Comparison of ENCODE assay signal across 20 cellular contexts in the genomic region with DNA sequence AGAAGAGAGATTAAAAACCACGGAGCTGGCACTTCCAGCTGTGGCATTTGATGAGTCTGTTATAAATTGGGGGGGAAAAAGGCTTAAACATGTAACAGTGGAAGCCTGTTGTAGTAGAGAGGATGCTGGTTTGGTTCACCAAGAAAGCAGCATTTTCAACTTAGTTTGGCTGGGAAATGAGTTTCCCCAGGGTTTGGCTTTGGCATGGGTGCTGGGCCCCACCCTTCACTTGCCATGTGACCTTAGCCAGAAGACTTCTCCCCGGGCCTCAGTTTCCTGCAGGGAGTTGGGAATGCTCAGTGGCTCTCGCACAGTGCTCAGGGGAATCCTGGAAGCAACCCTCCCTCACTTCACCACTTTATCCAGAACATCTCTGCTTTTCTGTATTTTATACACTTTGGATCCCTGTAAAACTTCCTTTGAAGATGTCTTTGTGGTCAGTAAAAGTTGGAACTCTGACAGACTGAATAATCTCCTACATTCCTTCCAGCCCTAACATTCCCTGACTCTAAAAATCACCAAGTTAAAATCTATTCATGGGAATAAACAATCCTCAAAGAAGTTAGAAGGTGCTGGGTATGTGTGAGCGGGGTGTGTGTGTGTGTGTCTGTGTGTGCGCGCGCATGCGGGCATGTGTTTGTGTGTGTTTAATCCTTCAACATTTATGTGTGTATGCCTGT.
A peak's percentile ranks its signal among the peaks of the same experiment; 100 is the strongest.
DNase-seq lines count a peak whose midpoint lies in the region; ATAC-seq, FAIRE-seq and TF ChIP-seq lines count a peak whose summit lies in the region.
"Had no signal": no experiment of that assay in that cellular context is flagged by ENCODE, and none has a peak within 500 bp of the region (broad histone marks: within the 10 kb centered on the region; RNA-seq: fewer than 3 reads in every experiment).

No MANE protein-coding gene starts in this region.

- peaks cover 29% of the 10 kb centered on the region for H3K4me1 Mint-ChIP-seq in GM23338
- no peaks in the 10 kb centered on the region for H3K4me1 Mint-ChIP-seq in activated naive CD8-positive, alpha-beta T cell treated with anti-CD3 and anti-CD28 coated beads for 36 hours
- H3K4me1 Mint-ChIP-seq: immature natural killer cell had no signal

- no peaks in the 10 kb centered on the region for H3K27me3 ChIP-seq in GM23338 (ENCODE audit: insufficient read depth)
- H3K27me3 ChIP-seq: neutrophil had no signal

- no peak overlapping the region for H2AFZ ChIP-seq in GM23338

- TF ChIP-seq POLR2A in GM12891 (IDR thresholded peaks at IDR 0.05; ENCODE audit: low read depth, low read length): no peak

- no peaks in the 10 kb centered on the region for H3K79me2 ChIP-seq in GM23338 (replicated peaks; ENCODE audit: insufficient read depth)

- H3K9me3 Mint-ChIP-seq in GM23338: no peaks in the 10 kb centered on the region
- H3K9me3 Mint-ChIP-seq in activated naive CD8-positive, alpha-beta T cell treated with anti-CD3 and anti-CD28 coated beads for 36 hours: no peaks in the 10 kb centered on the region
- H3K9me3 Mint-ChIP-seq: activated CD4-positive, alpha-beta memory T cell treated with anti-CD3 and anti-CD28 coated beads for 36 hours had no signal

- ATAC-seq in GM23338: no peak
- no peak for ATAC-seq in GM18498 (IDR thresholded peaks at IDR 0.05; ENCODE audit: unreplicated experiment)

- H4K20me1 ChIP-seq in GM23338 (replicated peaks; ENCODE audit: insufficient read depth): no peaks in the 10 kb centered on the region

- no peaks in the 10 kb centered on the region for H3K36me3 ChIP-seq in GM23338 (ENCODE audit: insufficient read depth)
- H3K36me3 ChIP-seq: neutrophil had no signal

- H3K4me3 ChIP-seq in GM23338 (no peak overlapping the region), astrocyte of the cerebellum (ENCODE audit: low read depth, low read length) (no peak overlapping the region)

- no peaks in the 10 kb centered on the region for H3K36me3 Mint-ChIP-seq in GM23338 (ENCODE audit: low read depth)
- H3K36me3 Mint-ChIP-seq in activated naive CD8-positive, alpha-beta T cell treated with anti-CD3 and anti-CD28 coated beads for 36 hours: no peaks in the 10 kb centered on the region
- H3K36me3 Mint-ChIP-seq: activated CD4-positive, alpha-beta memory T cell treated with anti-CD3 and anti-CD28 coated beads for 36 hours; immature natural killer cell had no signal

- H3K4me1 ChIP-seq in GM23338 (ENCODE audit: insufficient read depth): no peaks in the 10 kb centered on the region; the same call in 1 of the 2 replicates

- no peak overlapping the region for H3K4me3 Mint-ChIP-seq in GM23338
- H3K4me3 Mint-ChIP-seq in activated naive CD8-positive, alpha-beta T cell treated with anti-CD3 and anti-CD28 coated beads for 36 hours: no peak overlapping the region
- H3K4me3 Mint-ChIP-seq: activated CD4-positive, alpha-beta memory T cell treated with anti-CD3 and anti-CD28 coated beads for 36 hours; immature natural killer cell had no signal

- TF ChIP-seq CTCF in GM23338 (conservative IDR thresholded peaks at IDR 0.05; ENCODE audit: low read depth in 2 of 2): no peak
- no peak for TF ChIP-seq CTCF in astrocyte of the cerebellum (IDR thresholded peaks at IDR 0.05; ENCODE audit: low read depth, low read length, missing control alignments)

- H3K9me2 ChIP-seq in GM23338 (ENCODE audit: insufficient read depth): peaks cover 8% of the 10 kb centered on the region

- no peaks in the 10 kb centered on the region for H3F3A ChIP-seq in GM23338 (replicated peaks; ENCODE audit: low read depth)

- peak overlapping the region; percentile 28; the same call in 1 of the 2 replicates for H3K27ac Mint-ChIP-seq in GM23338
- H3K27ac Mint-ChIP-seq in activated naive CD8-positive, alpha-beta T cell treated with anti-CD3 and anti-CD28 coated beads for 36 hours: no peak overlapping the region
- H3K27ac Mint-ChIP-seq: activated CD4-positive, alpha-beta memory T cell treated with anti-CD3 and anti-CD28 coated beads for 36 hours; immature natural killer cell had no signal

- no peak overlapping the region for H3K4me2 ChIP-seq in GM23338

- in situ Hi-C loops in astrocyte of the cerebellum (cut with HindIII; ENCODE audit: low sequenced_read_pairs): no loop called here

- no peak overlapping the region for H3K27ac ChIP-seq in GM23338 (ENCODE audit: low read depth)
- H3K27ac ChIP-seq: neutrophil had no signal

- no peak for DNase-seq in GM23338 (ENCODE audit: low spot score)
- peak; percentile 71 for DNase-seq in astrocyte of the cerebellum (ENCODE audit: low read depth)
- peak; percentile 7 for DNase-seq in glomerular visceral epithelial cell (ENCODE audit: extremely low spot score)
- DNase-seq in stromal cell of bone marrow (ENCODE audit: low read depth): peak; percentile 20
- DNase-seq in NCI-H1436 treated with DMSO at 0.1 percent for 48 hours (lab: John Stamatoyannopoulos, UW): no peak
- no peak for DNase-seq in activated naive CD8-positive, alpha-beta T cell treated with anti-CD3 and anti-CD28 coated beads for 36 hours
- no peak for DNase-seq in GM12891 (ENCODE audit: insufficient read length, low spot score)
- DNase-seq: activated CD4-positive, alpha-beta memory T cell treated with anti-CD3 and anti-CD28 coated beads for 36 hours; activated CD4-positive, CD25-positive, alpha-beta regulatory T cell; activated gamma-delta T cell treated with Interleukin-2 at 50 U/mL for 16 hours; C1 segment of cervical spinal cord; immature natural killer cell; KG1; NCI-H2029 treated with DMSO at 0.1 percent for 48 hours; NK-92 treated with Interleukin-12 subunit alpha and Interleukin-12 subunit beta, amount 100 ng/mL, for 24 hours; T1000 had no signal

- no peak for FAIRE-seq in GM12891 (lab: Jason Lieb, UNC)
- FAIRE-seq: GM19239, H54 had no signal

- peaks cover 4% of the 10 kb centered on the region for H3K27me3 Mint-ChIP-seq in GM23338 (ENCODE audit: insufficient read depth, low read depth, poor library complexity)
- H3K27me3 Mint-ChIP-seq in activated naive CD8-positive, alpha-beta T cell treated with anti-CD3 and anti-CD28 coated beads for 36 hours: peaks cover 3% of the 10 kb centered on the region
- H3K27me3 Mint-ChIP-seq: activated CD4-positive, alpha-beta memory T cell treated with anti-CD3 and anti-CD28 coated beads for 36 hours had no signal

TF ChIP-seq in GM23338, 12 proteins besides CTCF, POLR2A, EP300 and RAD21:
- TF ChIP-seq POLR2AphosphoS5 (IDR thresholded peaks at IDR 0.05; ENCODE audit: low read depth): no peak
- TF ChIP-seq, protein P1, sequence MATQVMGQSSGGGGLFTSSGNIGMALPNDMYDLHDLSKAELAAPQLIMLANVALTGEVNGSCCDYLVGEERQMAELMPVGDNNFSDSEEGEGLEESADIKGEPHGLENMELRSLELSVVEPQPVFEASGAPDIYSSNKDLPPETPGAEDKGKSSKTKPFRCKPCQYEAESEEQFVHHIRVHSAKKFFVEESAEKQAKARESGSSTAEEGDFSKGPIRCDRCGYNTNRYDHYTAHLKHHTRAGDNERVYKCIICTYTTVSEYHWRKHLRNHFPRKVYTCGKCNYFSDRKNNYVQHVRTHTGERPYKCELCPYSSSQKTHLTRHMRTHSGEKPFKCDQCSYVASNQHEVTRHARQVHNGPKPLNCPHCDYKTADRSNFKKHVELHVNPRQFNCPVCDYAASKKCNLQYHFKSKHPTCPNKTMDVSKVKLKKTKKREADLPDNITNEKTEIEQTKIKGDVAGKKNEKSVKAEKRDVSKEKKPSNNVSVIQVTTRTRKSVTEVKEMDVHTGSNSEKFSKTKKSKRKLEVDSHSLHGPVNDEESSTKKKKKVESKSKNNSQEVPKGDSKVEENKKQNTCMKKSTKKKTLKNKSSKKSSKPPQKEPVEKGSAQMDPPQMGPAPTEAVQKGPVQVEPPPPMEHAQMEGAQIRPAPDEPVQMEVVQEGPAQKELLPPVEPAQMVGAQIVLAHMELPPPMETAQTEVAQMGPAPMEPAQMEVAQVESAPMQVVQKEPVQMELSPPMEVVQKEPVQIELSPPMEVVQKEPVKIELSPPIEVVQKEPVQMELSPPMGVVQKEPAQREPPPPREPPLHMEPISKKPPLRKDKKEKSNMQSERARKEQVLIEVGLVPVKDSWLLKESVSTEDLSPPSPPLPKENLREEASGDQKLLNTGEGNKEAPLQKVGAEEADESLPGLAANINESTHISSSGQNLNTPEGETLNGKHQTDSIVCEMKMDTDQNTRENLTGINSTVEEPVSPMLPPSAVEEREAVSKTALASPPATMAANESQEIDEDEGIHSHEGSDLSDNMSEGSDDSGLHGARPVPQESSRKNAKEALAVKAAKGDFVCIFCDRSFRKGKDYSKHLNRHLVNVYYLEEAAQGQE (IDR thresholded peaks at IDR 0.05; ENCODE audit: unreplicated experiment): no peak

TF ChIP-seq in GM12891, 5 proteins besides CTCF, POLR2A, EP300 and RAD21:
- no peak for TF ChIP-seq SPI1 (IDR thresholded peaks at IDR 0.05; ENCODE audit: low read depth, low read length)

Comparison
In these comparisons a context has a peak if more than half of its experiments do, and no peak if none do; other contexts are left out.
1. DNase-seq: peak in astrocyte of the cerebellum (single experiment), glomerular visceral epithelial cell (single experiment) and stromal cell of bone marrow (single experiment); none in GM23338 (single experiment), NCI-H1436 treated with DMSO at 0.1 percent for 48 hours (single experiment), activated naive CD8-positive, alpha-beta T cell treated with anti-CD3 and anti-CD28 coated beads for 36 hours (single experiment) and GM12891 (single experiment).